ENCODE assay signal across 8 cellular contexts in genomic region chr18:50880108-50880465, GRCh38. TPM values are rescaled to one million over a fixed set of nuclear protein-coding genes. Genes with fewer than 3 reads are reported as not detected.
DNase-seq lines count a peak whose midpoint lies in the region; ATAC-seq and TF ChIP-seq lines count a peak whose summit lies in the region.

No MANE protein-coding gene starts in this region.

- H3K27ac ChIP-seq in hepatocyte, result peak overlapping the region; percentile 85
- H3K27ac ChIP-seq in suprapubic skin, result no peak overlapping the region

- peak overlapping the region; percentile 61 for H2AFZ ChIP-seq in hepatocyte

- H3K79me2 ChIP-seq in hepatocyte, result peaks cover 54% of the 10 kb centered on the region

- no peaks in the 10 kb centered on the region for H4K20me1 ChIP-seq in hepatocyte (ENCODE audit: insufficient read depth, poor library complexity, severe bottlenecking)

- no peaks in the 10 kb centered on the region for H3K9me3 Mint-ChIP-seq in stimulated activated naive CD8-positive, alpha-beta T cell treated with anti-CD3 and anti-CD28 coated beads, Interleukin-15, Interleukin-2, amounts not matched to agents 100 ng/mL and 50 ng/mL, for 24 hours

- 20% methylated on average over 6 of the region's 6 CpGs for WGBS in hepatocyte (ENCODE audit: low lambda C conversion rate, missing lambda C conversion rate)
- WGBS in suprapubic skin, result 17% methylated on average over 6 of the region's 6 CpGs

- no peak for TF ChIP-seq EP300 in suprapubic skin (IDR thresholded peaks at IDR 0.05)

- H3K27ac Mint-ChIP-seq in stimulated activated naive CD8-positive, alpha-beta T cell treated with anti-CD3 and anti-CD28 coated beads, Interleukin-15, Interleukin-2, amounts not matched to agents 100 ng/mL and 50 ng/mL, for 24 hours, result peak overlapping the region; percentile 95
- peak overlapping the region; percentile 95 for H3K27ac Mint-ChIP-seq in T-helper 17 cell

- H3K9me3 ChIP-seq in T-helper 17 cell (ENCODE audit: control insufficient read depth, low read length, poor library complexity, severe bottlenecking) (no peaks in the 10 kb centered on the region), hepatocyte (ENCODE audit: low read depth) (no peaks in the 10 kb centered on the region), suprapubic skin (no peaks in the 10 kb centered on the region)

- H3K4me1 Mint-ChIP-seq in stimulated activated naive CD8-positive, alpha-beta T cell treated with anti-CD3 and anti-CD28 coated beads, Interleukin-15, Interleukin-2, amounts not matched to agents 100 ng/mL and 50 ng/mL, for 24 hours (ENCODE audit: low read depth), result peaks cover 40% of the 10 kb centered on the region
- peaks cover 18% of the 10 kb centered on the region for H3K4me1 Mint-ChIP-seq in T-helper 17 cell

- peaks cover 16% of the 10 kb centered on the region for H3K36me3 Mint-ChIP-seq in stimulated activated naive CD8-positive, alpha-beta T cell treated with anti-CD3 and anti-CD28 coated beads, Interleukin-15, Interleukin-2, amounts not matched to agents 100 ng/mL and 50 ng/mL, for 24 hours (ENCODE audit: low read depth)
- peaks cover 4% of the 10 kb centered on the region for H3K36me3 Mint-ChIP-seq in T-helper 17 cell (ENCODE audit: low read depth)

- H3K4me1 ChIP-seq in hepatocyte (ENCODE audit: insufficient read depth), result peaks cover 17% of the 10 kb centered on the region
- peaks cover 31% of the 10 kb centered on the region for H3K4me1 ChIP-seq in suprapubic skin

- peak overlapping the region; percentile 92 for H3K4me3 Mint-ChIP-seq in stimulated activated naive CD8-positive, alpha-beta T cell treated with anti-CD3 and anti-CD28 coated beads, Interleukin-15, Interleukin-2, amounts not matched to agents 100 ng/mL and 50 ng/mL, for 24 hours
- H3K4me3 Mint-ChIP-seq in T-helper 17 cell, result peak overlapping the region; percentile 98

- H3K27me3 ChIP-seq in hepatocyte (no peaks in the 10 kb centered on the region), suprapubic skin (no peaks in the 10 kb centered on the region)

- H3K27me3 Mint-ChIP-seq in stimulated activated naive CD8-positive, alpha-beta T cell treated with anti-CD3 and anti-CD28 coated beads, Interleukin-15, Interleukin-2, amounts not matched to agents 100 ng/mL and 50 ng/mL, for 24 hours, result no peaks in the 10 kb centered on the region
- no peaks in the 10 kb centered on the region for H3K27me3 Mint-ChIP-seq in T-helper 17 cell

- H3K36me3 ChIP-seq in hepatocyte (replicated peaks; ENCODE audit: insufficient read depth, low read depth), result no peaks in the 10 kb centered on the region
- no peaks in the 10 kb centered on the region for H3K36me3 ChIP-seq in suprapubic skin

- no peaks in the 10 kb centered on the region for H3K9me2 ChIP-seq in hepatocyte (replicated peaks; ENCODE audit: insufficient read depth)

- no peak for TF ChIP-seq POLR2A in suprapubic skin (IDR thresholded peaks at IDR 0.05)

- H3K4me3 ChIP-seq in hepatocyte (peak overlapping the region; percentile 76), suprapubic skin (peak overlapping the region; percentile 98)

- H3K4me2 ChIP-seq in hepatocyte, result peak overlapping the region; percentile 80

- no peak for ATAC-seq in stimulated activated naive CD8-positive, alpha-beta T cell treated with anti-CD3 and anti-CD28 coated beads, Interleukin-15, Interleukin-2, amounts not matched to agents 100 U/mL and 50 U/mL, for 24 hours
- no peak for ATAC-seq in T-helper 17 cell

- no peak for DNase-seq in stimulated activated naive CD8-positive, alpha-beta T cell treated with anti-CD3 and anti-CD28 coated beads, Interleukin-15, Interleukin-2, amounts not matched to agents 100 U/mL and 50 U/mL, for 24 hours
- DNase-seq in T-helper 17 cell (no peak), hepatocyte (ENCODE audit: low spot score) (no peak), suprapubic skin (ENCODE audit: low spot score in 2 of 2) (no peak), NCI-H2029 (lab: John Stamatoyannopoulos, UW) (no peak), hypothalamus (lab: John Stamatoyannopoulos, UW) (no peak), cortex of kidney (lab: John Stamatoyannopoulos, UW) (no peak)

- TF ChIP-seq CTCF in hepatocyte (IDR thresholded peaks at IDR 0.05; ENCODE audit: poor library complexity) (no peak), suprapubic skin (IDR thresholded peaks at IDR 0.05) (no peak)

RNA-seq across cellular contexts. Expression of gene ME2, which starts 1.2 kb away (rescaled TPM):
- total RNA-seq in T-helper 17 cell, result 10 to 100 TPM; 26.7 to 34.2 TPM
- total RNA-seq in hepatocyte, result 45.8 and 52.9 TPM in 2 replicates
- 30.2 and 33.6 TPM in 2 replicates for polyA plus RNA-seq in hepatocyte
- 10 to 100 TPM; 18.7 to 29.3 (median 25.4) TPM for total RNA-seq in suprapubic skin
